8 cellular contexts compared by ENCODE assay signal in the genomic region with DNA sequence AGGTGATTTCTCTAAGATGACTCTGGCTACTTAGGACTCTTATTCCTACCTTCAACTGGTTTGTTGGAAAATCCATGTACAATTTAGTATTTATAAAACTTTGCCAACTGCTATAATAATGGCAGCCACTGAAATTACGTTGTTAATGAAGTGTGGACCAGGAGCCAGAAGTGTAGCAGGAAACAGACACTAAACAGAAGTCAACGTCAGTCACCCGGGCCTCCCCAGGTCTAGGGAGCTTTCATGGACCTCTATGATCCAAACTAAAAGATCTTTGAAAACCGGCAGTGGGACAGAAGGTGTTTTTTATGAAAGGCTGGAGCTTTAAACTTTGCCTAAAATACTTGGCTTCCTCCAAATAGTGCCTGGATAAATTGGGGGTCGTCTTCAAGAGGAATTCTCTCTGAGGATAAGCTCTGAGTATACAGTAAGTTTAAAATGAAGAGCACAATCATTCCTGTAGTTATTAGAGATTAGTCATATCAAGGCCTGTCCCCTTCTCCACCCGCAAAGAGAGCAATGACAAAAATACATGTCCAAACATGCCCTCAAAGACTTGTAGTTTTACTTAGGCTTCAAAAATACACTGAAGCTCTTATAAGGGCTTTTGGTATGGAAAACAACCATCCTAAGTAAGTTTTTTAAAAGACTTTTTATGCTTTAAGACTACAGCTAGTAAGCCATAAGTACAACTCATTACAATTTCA. TPM values are rescaled to one million over a fixed set of nuclear protein-coding genes. Genes with fewer than 3 reads are reported as not detected.
DNase-seq lines count a peak whose midpoint lies in the region; ATAC-seq and TF ChIP-seq lines count a peak whose summit lies in the region.

No MANE protein-coding gene starts in this region.

- no peaks in the 10 kb centered on the region for H3K27me3 ChIP-seq in IMR-90 (ENCODE audit: control insufficient read depth, insufficient read depth, low read length)
- H3K27me3 ChIP-seq in esophagus muscularis mucosa = no peaks in the 10 kb centered on the region
- no peaks in the 10 kb centered on the region for H3K27me3 ChIP-seq in upper lobe of right lung

- no CpG with 5 or more reads among the region's 6 CpGs for WGBS in IMR-90 (ENCODE audit: extremely low coverage in 2 of 2, insufficient read length in 1 of 2), 2 experiments
- 54% methylated on average over 6 of the region's 6 CpGs for WGBS in esophagus muscularis mucosa

- TF ChIP-seq POLR2A in IMR-90 (IDR thresholded peaks at IDR 0.05; ENCODE audit: low read depth, low read length) (no peak), esophagus muscularis mucosa (IDR thresholded peaks at IDR 0.05; ENCODE audit: low read depth) (no peak)

- ATAC-seq in activated naive CD4-positive, alpha-beta T cell treated with anti-CD3 and anti-CD28 coated beads, Interleukin-2, amount 50 U/mL, for 72 hours = peak; percentile 61 to 89
- ATAC-seq in IMR-90 (ENCODE audit: low read depth) (peak; percentile 55), upper lobe of right lung (no peak), HG02840 (IDR thresholded peaks at IDR 0.05; ENCODE audit: low FRiP score, unreplicated experiment) (no peak)

- H2BK5ac ChIP-seq in IMR-90 (ENCODE audit: low read depth, low read length, poor library complexity, severe bottlenecking) = peak overlapping the region; percentile 98

- in situ Hi-C loops in IMR-90 (cut with MboI; ENCODE audit: low sequenced_read_pairs) = no loop called here

- peak overlapping the region; percentile 100 for H3K14ac ChIP-seq in IMR-90 (replicated peaks; ENCODE audit: low read depth, low read length)

- H3K27ac Mint-ChIP-seq in activated naive CD4-positive, alpha-beta T cell treated with anti-CD3 and anti-CD28 coated beads, Interleukin-2, amount 50 U/mL, for 72 hours = peak overlapping the region in 1 of 2 donors; percentile 98
- no peak overlapping the region for H3K27ac Mint-ChIP-seq in activated naive CD4-positive, alpha-beta T cell treated with anti-CD3 and anti-CD28 coated beads, Interleukin-2, amount 10 ng/mL, durations not matched to agents 7 days and 5 days

- peak overlapping the region; percentile 100 for H3K23ac ChIP-seq in IMR-90 (ENCODE audit: low read depth, low read length)

- H4K5ac ChIP-seq in IMR-90 (ENCODE audit: low read depth, low read length) = peak overlapping the region; percentile 46

- H2BK20ac ChIP-seq in IMR-90 (ENCODE audit: low read depth, low read length) = peak overlapping the region; percentile 100

- no TSS peak for BruUV-seq in IMR-90 (replicated peaks; lab: Mats Ljungman, UMichigan)

- H2AFZ ChIP-seq in IMR-90 (replicated peaks; ENCODE audit: low read length, poor library complexity) = no peak overlapping the region

- DNase-seq in activated naive CD4-positive, alpha-beta T cell treated with anti-CD3 and anti-CD28 coated beads, Interleukin-2, amount 50 U/mL, for 72 hours (ENCODE audit: low spot score in 2 of 2) = no peak
- no peak for DNase-seq in activated naive CD4-positive, alpha-beta T cell treated with anti-CD3 and anti-CD28 coated beads, Interleukin-2, amount 10 ng/mL, durations not matched to agents 7 days and 5 days
- DNase-seq in IMR-90 (peak; percentile 64), esophagus muscularis mucosa (ENCODE audit: extremely low spot score) (no peak), upper lobe of right lung (no peak), NCI-H2107 treated with DMSO at 0.1 percent for 48 hours (lab: John Stamatoyannopoulos, UW; ENCODE audit: unreplicated experiment) (no peak), DMS79 treated with DMSO at 0.1 percent for 48 hours (lab: John Stamatoyannopoulos, UW) (no peak)

- peak overlapping the region; percentile 94 for H2AK5ac ChIP-seq in IMR-90 (ENCODE audit: low read depth, low read length)

- no peaks in the 10 kb centered on the region for H3K9me3 Mint-ChIP-seq in activated naive CD4-positive, alpha-beta T cell treated with anti-CD3 and anti-CD28 coated beads, Interleukin-2, amount 50 U/mL, for 72 hours
- no peaks in the 10 kb centered on the region for H3K9me3 Mint-ChIP-seq in activated naive CD4-positive, alpha-beta T cell treated with anti-CD3 and anti-CD28 coated beads, Interleukin-2, amount 10 ng/mL, durations not matched to agents 7 days and 5 days

- peaks cover 33% of the 10 kb centered on the region for H3K4me1 Mint-ChIP-seq in activated naive CD4-positive, alpha-beta T cell treated with anti-CD3 and anti-CD28 coated beads, Interleukin-2, amount 10 ng/mL, durations not matched to agents 7 days and 5 days

- dilution Hi-C loops in IMR-90 (cut with HindIII; ENCODE audit: low sequenced_read_pairs, unreplicated experiment) = no loop called here

- CTCF ChIA-PET in activated naive CD4-positive, alpha-beta T cell treated with anti-CD3 and anti-CD28 coated beads, Interleukin-2, amount 10 ng/mL, durations not matched to agents 7 days and 5 days (lab: Charles Lee) = interaction anchor here (1.1 to 3.6 kb wide), 4 partner anchors 9 to 15 kb away, joined by 3 to 20 read pairs (median 4); no protein-coding TSS in a partner anchor
- CTCF ChIA-PET in IMR-90 (lab: Yijun Ruan, JAX) = interaction anchor here (0.5 to 1.1 kb wide), 4 partner anchors 9 to 256 kb away, joined by 3 to 4 read pairs (median 3); no protein-coding TSS in a partner anchor

- peaks cover 41 to 89% of the 10 kb centered on the region in 2 experiments for H3K79me1 ChIP-seq in IMR-90 (ENCODE audit: low read depth in 1 of 2, low read length in 2 of 2)

- peaks cover 10 to 15% of the 10 kb centered on the region in 2 donors for H3K36me3 Mint-ChIP-seq in activated naive CD4-positive, alpha-beta T cell treated with anti-CD3 and anti-CD28 coated beads, Interleukin-2, amount 50 U/mL, for 72 hours
- H3K36me3 Mint-ChIP-seq in activated naive CD4-positive, alpha-beta T cell treated with anti-CD3 and anti-CD28 coated beads, Interleukin-2, amount 10 ng/mL, durations not matched to agents 7 days and 5 days = peaks cover 26% of the 10 kb centered on the region

- no peaks in the 10 kb centered on the region for H3K27me3 Mint-ChIP-seq in activated naive CD4-positive, alpha-beta T cell treated with anti-CD3 and anti-CD28 coated beads, Interleukin-2, amount 10 ng/mL, durations not matched to agents 7 days and 5 days

- peak overlapping the region; percentile 98 for H2AK9ac ChIP-seq in IMR-90 (replicated peaks; ENCODE audit: low read depth, low read length, poor library complexity)

- TF ChIP-seq CTCF in IMR-90 (conservative IDR thresholded peaks at IDR 0.05; ENCODE audit: low read depth, low read length) (no peak), esophagus muscularis mucosa (IDR thresholded peaks at IDR 0.05) (no peak), upper lobe of right lung (IDR thresholded peaks at IDR 0.05) (no peak)

- peak overlapping the region; percentile 59 for H3K18ac ChIP-seq in IMR-90 (ENCODE audit: low read depth, low read length)

- H2BK15ac ChIP-seq in IMR-90 (ENCODE audit: low read depth, low read length) = peak overlapping the region; percentile 90; the same call in 2 of the 3 replicates

- H3K4ac ChIP-seq in IMR-90 (ENCODE audit: low read depth, low read length) = peak overlapping the region; percentile 99

- intact Hi-C loops in IMR-90 (cut with micrococcal nuclease) (loop anchor here (2.0 kb wide), 1 partner anchor 19 kb away; no protein-coding TSS in a partner anchor), esophagus muscularis mucosa (cut with DNase I) (no loop called here), upper lobe of right lung (cut with DNase I) (no loop called here)

- H3K4me2 ChIP-seq in IMR-90 (ENCODE audit: low read depth, low read length) = peak overlapping the region; percentile 47; the same call in 1 of the 2 replicates

- no peak for TF ChIP-seq RAD21 in IMR-90 (IDR thresholded peaks at IDR 0.05; ENCODE audit: low read length)

- H3K4me3 ChIP-seq in IMR-90 (ENCODE audit: insufficient read depth, low read depth, low read length) (no peak overlapping the region), esophagus muscularis mucosa (no peak overlapping the region), upper lobe of right lung (no peak overlapping the region)

- H3K36me3 ChIP-seq in IMR-90 (ENCODE audit: control insufficient read depth, insufficient read depth, low read length) (peaks cover 14% of the 10 kb centered on the region), esophagus muscularis mucosa (peaks cover 4 to 19% (median 17%) of the 10 kb centered on the region in 4 donors), upper lobe of right lung (peaks cover 18% of the 10 kb centered on the region)

- H3K4me1 ChIP-seq in IMR-90 (ENCODE audit: control insufficient read depth, insufficient read depth, low read length) = peaks cover 20% of the 10 kb centered on the region
- peaks cover 78 to 97% (median 83%) of the 10 kb centered on the region in 4 donors for H3K4me1 ChIP-seq in esophagus muscularis mucosa
- peaks cover 53% of the 10 kb centered on the region for H3K4me1 ChIP-seq in upper lobe of right lung

- peaks cover 46% of the 10 kb centered on the region for H3K9me1 ChIP-seq in IMR-90 (ENCODE audit: insufficient read depth, low read length)

- H4K91ac ChIP-seq in IMR-90 (ENCODE audit: insufficient read depth, low read depth, low read length) = peak overlapping the region; percentile 99

- H3K9ac ChIP-seq in IMR-90 (ENCODE audit: low read depth, low read length) = peak overlapping the region; percentile 1

- H4K20me1 ChIP-seq in IMR-90 (ENCODE audit: insufficient read depth, low read length) = peaks cover 25% of the 10 kb centered on the region

- H3K56ac ChIP-seq in IMR-90 (ENCODE audit: extremely low read depth, insufficient read depth, low read length) = peak overlapping the region; percentile 98; the same call in 1 of the 2 replicates

- peak overlapping the region; percentile 6 to 99 for H4K8ac ChIP-seq in IMR-90 (ENCODE audit: low read depth in 2 of 2, low read length in 2 of 2)

- TF ChIP-seq EP300 in esophagus muscularis mucosa (IDR thresholded peaks at IDR 0.05) = no peak

- POLR2A ChIA-PET in IMR-90 (lab: Charles Lee; ENCODE audit: unreplicated experiment) = no interaction called here

- H3K9me3 ChIP-seq in IMR-90 (ENCODE audit: control insufficient read depth, insufficient read depth, low read length) (no peaks in the 10 kb centered on the region), esophagus muscularis mucosa (no peaks in the 10 kb centered on the region), upper lobe of right lung (no peaks in the 10 kb centered on the region)

- H3K27ac ChIP-seq in IMR-90 (ENCODE audit: insufficient read depth, low read length) (peak overlapping the region; percentile 99; the same call in 1 of the 2 replicates), esophagus muscularis mucosa (replicated peaks in 1 of 4) (peak overlapping the region; percentile 70 to 80 (median 72)), upper lobe of right lung (peak overlapping the region; percentile 53)

- H2BK120ac ChIP-seq in IMR-90 (ENCODE audit: low read depth, low read length) = peak overlapping the region; percentile 100

- no peak overlapping the region for H3K4me3 Mint-ChIP-seq in activated naive CD4-positive, alpha-beta T cell treated with anti-CD3 and anti-CD28 coated beads, Interleukin-2, amount 10 ng/mL, durations not matched to agents 7 days and 5 days

RNA-seq across cellular contexts. Expression of a gene that starts 34.6 kb away (rescaled TPM):
- 10 to 100 TPM in 1 of 2 donors, 1 to 10 TPM in 1; 4.2 to 10.9 TPM for total RNA-seq in activated naive CD4-positive, alpha-beta T cell treated with anti-CD3 and anti-CD28 coated beads, Interleukin-2, amount 50 U/mL, for 72 hours
- total RNA-seq in IMR-90 (2012; rRNA removed) (42.3 and 51.7 TPM in 2 replicates), esophagus muscularis mucosa (10 to 100 TPM; 18.3 to 37.4 (median 27.8) TPM), upper lobe of right lung (28.7 TPM)
- 7.4 and 8.1 TPM in 2 replicates for polyA plus RNA-seq in IMR-90 (2012; rRNA removed)
- polyA plus RNA-seq in IMR-90 (2012; cell fraction: cytosol; rRNA removed) = 2.8 and 4.2 TPM in 2 replicates
- 4.4 and 12.9 TPM in 2 replicates for polyA plus RNA-seq in IMR-90 (2012; cell fraction: nucleus; rRNA removed; ENCODE audit: low replicate concordance)

RNA-seq across cellular contexts. Expression of a gene that starts 35.0 kb away (rescaled TPM):
- 10 to 100 TPM; 19.4 to 20.9 TPM for total RNA-seq in activated naive CD4-positive, alpha-beta T cell treated with anti-CD3 and anti-CD28 coated beads, Interleukin-2, amount 50 U/mL, for 72 hours
- 35.0 and 43.6 TPM in 2 replicates for total RNA-seq in IMR-90 (2012; rRNA removed)
- 15.8 and 19.0 TPM in 2 replicates for polyA plus RNA-seq in IMR-90 (2012; rRNA removed)
- 7.2 and 10.4 TPM in 2 replicates for polyA plus RNA-seq in IMR-90 (2012; cell fraction: cytosol; rRNA removed)
- 3.3 and 13.6 TPM in 2 replicates for polyA plus RNA-seq in IMR-90 (2012; cell fraction: nucleus; rRNA removed; ENCODE audit: low replicate concordance)
- total RNA-seq in esophagus muscularis mucosa = 10 to 100 TPM; 38.9 to 69.2 (median 46.4) TPM
- total RNA-seq in upper lobe of right lung = 28.9 TPM

RNA-seq across cellular contexts. Expression of a gene that starts 59.2 kb away (rescaled TPM):
- total RNA-seq in activated naive CD4-positive, alpha-beta T cell treated with anti-CD3 and anti-CD28 coated beads, Interleukin-2, amount 50 U/mL, for 72 hours = 10 to 100 TPM; 18.5 to 18.9 TPM
- total RNA-seq in IMR-90 (2012; rRNA removed) = 6.1 and 7.0 TPM in 2 replicates
- 2.2 and 3.7 TPM in 2 replicates for polyA plus RNA-seq in IMR-90 (2012; rRNA removed)
- 0.59 and 1.5 TPM in 2 replicates for polyA plus RNA-seq in IMR-90 (2012; cell fraction: cytosol; rRNA removed)
- 2.1 and 8.4 TPM in 2 replicates for polyA plus RNA-seq in IMR-90 (2012; cell fraction: nucleus; rRNA removed; ENCODE audit: low replicate concordance)
- total RNA-seq in esophagus muscularis mucosa = 1 to 10 TPM; 2.0 to 4.9 (median 2.7) TPM
- total RNA-seq in upper lobe of right lung = 1.4 TPM

RNA-seq across cellular contexts. Expression of a gene that starts 59.3 kb away (rescaled TPM):
- total RNA-seq in activated naive CD4-positive, alpha-beta T cell treated with anti-CD3 and anti-CD28 coated beads, Interleukin-2, amount 50 U/mL, for 72 hours = 10 to 100 TPM; 19.6 to 36.2 TPM
- total RNA-seq in IMR-90 (2012; rRNA removed) (10.2 and 15.0 TPM in 2 replicates), esophagus muscularis mucosa (10 to 100 TPM in 3 of 4 donors, 1 to 10 TPM in 1; 8.3 to 21.2 (median 13.6) TPM), upper lobe of right lung (16.5 TPM)
- 5.6 and 7.5 TPM in 2 replicates for polyA plus RNA-seq in IMR-90 (2012; rRNA removed)
- polyA plus RNA-seq in IMR-90 (2012; cell fraction: cytosol; rRNA removed) = 5.0 and 6.0 TPM in 2 replicates
- 12.0 and 13.7 TPM in 2 replicates for polyA plus RNA-seq in IMR-90 (2012; cell fraction: nucleus; rRNA removed; ENCODE audit: low replicate concordance)

Comparison
In these comparisons a context has a peak if more than half of its experiments do, and no peak if none do; other contexts are left out.
1. ATAC-seq: peak in activated naive CD4-positive, alpha-beta T cell treated with anti-CD3 and anti-CD28 coated beads, Interleukin-2, amount 50 U/mL, for 72 hours (2 of 2) and IMR-90 (single experiment); none in upper lobe of right lung (single experiment) and HG02840 (single experiment).
2. Peak in every context shown above with its lines, with median percentiles within 50 percentile points of each other: H3K27ac ChIP-seq.